In the genomic region with DNA sequence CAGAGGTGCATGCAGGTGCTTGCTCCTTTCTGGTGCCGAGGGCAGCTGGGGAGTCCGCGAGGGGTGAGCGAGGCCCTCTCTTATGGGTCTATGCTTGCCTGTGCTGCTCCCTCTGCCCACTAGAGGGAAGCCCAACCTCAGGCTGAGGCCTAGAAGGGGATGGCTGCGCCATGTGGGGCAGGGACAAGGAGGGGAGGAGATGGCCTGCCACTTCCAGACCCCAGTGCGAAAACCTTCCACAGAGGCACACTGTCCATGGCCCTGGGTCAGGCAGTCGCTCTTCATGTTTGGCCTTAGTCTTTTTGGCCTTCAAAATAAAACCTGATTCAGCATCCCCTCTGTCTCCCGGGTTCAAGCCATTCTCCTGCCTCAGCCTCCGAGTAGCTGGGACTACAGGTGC, we compare ENCODE assay signal across 1 cellular context.
TF ChIP-seq lines count a peak whose summit lies in the region.

No MANE protein-coding gene starts in this region.

TF ChIP-seq in endothelial cell of umbilical vein, 7 proteins besides CTCF, POLR2A, EP300 and RAD21:
- TF ChIP-seq EZH2 (IDR thresholded peaks at IDR 0.05; ENCODE audit: borderline replicate concordance, low read depth, low read length, severe bottlenecking) (no peak), JUN (IDR thresholded peaks at IDR 0.05; ENCODE audit: borderline replicate concordance, insufficient read depth, insufficient read length, low read depth) (no peak), POLR2AphosphoS5 (IDR thresholded peaks at IDR 0.05; ENCODE audit: insufficient read depth, low read depth, low read length) (no peak), GATA2 (IDR thresholded peaks at IDR 0.05; ENCODE audit: insufficient read depth, insufficient read length, low read depth, low read length) (no peak), MYC (IDR thresholded peaks at IDR 0.05; ENCODE audit: low read depth, low read length) (no peak), FOS (IDR thresholded peaks at IDR 0.05; ENCODE audit: borderline replicate concordance, insufficient read depth, low read length) (no peak), MAX (IDR thresholded peaks at IDR 0.05; ENCODE audit: insufficient read depth, insufficient read length) (no peak)
